1 cellular context compared by ENCODE assay signal in the genomic region with DNA sequence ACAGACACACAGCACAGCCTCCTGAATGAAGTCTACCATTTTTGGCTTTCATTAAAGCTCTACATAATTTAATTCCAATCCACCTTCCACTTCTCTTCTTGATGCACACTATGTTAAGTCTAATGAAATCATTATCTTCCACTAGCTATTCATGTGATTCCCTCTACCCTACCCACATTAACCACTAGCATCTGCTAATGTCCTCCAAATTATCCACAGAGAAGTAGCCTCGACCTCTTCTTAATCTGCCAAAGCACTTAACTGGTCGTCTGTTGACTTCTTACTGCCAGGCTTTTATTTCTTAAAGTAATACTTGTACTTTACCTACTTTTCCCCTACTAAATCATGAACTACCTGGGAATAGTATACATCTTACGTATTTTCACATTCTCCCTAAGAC.
TF ChIP-seq lines count a peak whose summit lies in the region.

No MANE protein-coding gene starts in this region.

TF ChIP-seq in IMR-90, 13 proteins besides CTCF, POLR2A, EP300 and RAD21:
- TF ChIP-seq SMC3 (IDR thresholded peaks at IDR 0.05; ENCODE audit: low read depth, low read length) (no peak), BHLHE40 (IDR thresholded peaks at IDR 0.05; ENCODE audit: low read depth, low read length) (no peak), MAFK (IDR thresholded peaks at IDR 0.05; ENCODE audit: low read depth, low read length) (no peak), RCOR1 (IDR thresholded peaks at IDR 0.05; ENCODE audit: insufficient replicate concordance, low read length) (no peak), MAZ (IDR thresholded peaks at IDR 0.05; ENCODE audit: borderline replicate concordance, low read depth, low read length) (no peak), CHD1 (IDR thresholded peaks at IDR 0.05; ENCODE audit: low read depth, low read length) (no peak), FOS (IDR thresholded peaks at IDR 0.05; ENCODE audit: low read depth, low read length) (no peak), NFE2L2 (IDR thresholded peaks at IDR 0.05; ENCODE audit: low read depth, low read length) (no peak)
